12 cellular contexts compared by ENCODE assay signal in genomic region chr6:30763155-30763617, GRCh38. TPM values are rescaled to one million over a fixed set of nuclear protein-coding genes. Genes with fewer than 3 reads are reported as not detected.
DNase-seq lines count a peak whose midpoint lies in the region; ATAC-seq and TF ChIP-seq lines count a peak whose summit lies in the region.
"Had no signal": no experiment of that assay in that cellular context is flagged by ENCODE, and none has a peak within 500 bp of the region (broad histone marks: within the 10 kb centered on the region; RNA-seq: fewer than 3 reads in every experiment).

No MANE protein-coding gene starts in this region.

- H3K27me3 ChIP-seq in heart left ventricle = no peaks in the 10 kb centered on the region
- H3K27me3 ChIP-seq in right atrium auricular region = no peaks in the 10 kb centered on the region
- H3K27me3 ChIP-seq in right lobe of liver = no peaks in the 10 kb centered on the region
- no peaks in the 10 kb centered on the region for H3K27me3 ChIP-seq in thyroid gland
- H3K27me3 ChIP-seq in testis = no peaks in the 10 kb centered on the region
- no peaks in the 10 kb centered on the region for H3K27me3 ChIP-seq in left lung

- H3K27ac Mint-ChIP-seq in activated naive CD8-positive, alpha-beta T cell treated with anti-CD3 and anti-CD28 coated beads, Interleukin-2, amount 10 ng/mL, durations not matched to agents 7 days and 5 days = peak overlapping the region; percentile 87

- peaks cover 44% of the 10 kb centered on the region for H3K4me1 Mint-ChIP-seq in activated naive CD8-positive, alpha-beta T cell treated with anti-CD3 and anti-CD28 coated beads, Interleukin-2, amount 10 ng/mL, durations not matched to agents 7 days and 5 days

- H3K4me3 Mint-ChIP-seq in activated naive CD8-positive, alpha-beta T cell treated with anti-CD3 and anti-CD28 coated beads, Interleukin-2, amount 10 ng/mL, durations not matched to agents 7 days and 5 days = no peak overlapping the region

- H3K36me3 Mint-ChIP-seq in activated naive CD8-positive, alpha-beta T cell treated with anti-CD3 and anti-CD28 coated beads, Interleukin-2, amount 10 ng/mL, durations not matched to agents 7 days and 5 days = peaks cover 15% of the 10 kb centered on the region

- WGBS in heart left ventricle, 4 donors = 89 to 98% (median 95%) methylated on average over 1 of the region's 1 CpG
- 91% methylated on average over 1 of the region's 1 CpG for WGBS in right lobe of liver (ENCODE audit: insufficient coverage, low coverage, low lambda C conversion rate, missing lambda C conversion rate)
- WGBS in thyroid gland, 2 donors = 95 to 98% methylated on average over 1 of the region's 1 CpG
- WGBS in testis, 2 donors = 86 to 94% methylated on average over 1 of the region's 1 CpG

- TF ChIP-seq CTCF in heart left ventricle (IDR thresholded peaks at IDR 0.05) (no peak), right atrium auricular region (IDR thresholded peaks at IDR 0.05) (no peak), right lobe of liver (IDR thresholded peaks at IDR 0.05) (no peak), thyroid gland (IDR thresholded peaks at IDR 0.05) (no peak), testis (IDR thresholded peaks at IDR 0.05) (no peak), left lung (IDR thresholded peaks at IDR 0.05) (no peak)

- H3K36me3 ChIP-seq in heart left ventricle (no peaks in the 10 kb centered on the region), right atrium auricular region (no peaks in the 10 kb centered on the region), right lobe of liver (no peaks in the 10 kb centered on the region), thyroid gland (no peaks in the 10 kb centered on the region), testis (ENCODE audit: low read depth, missing control alignments) (no peaks in the 10 kb centered on the region), left lung (no peaks in the 10 kb centered on the region)

- peak overlapping the region in 10 of 12 donors; percentile 43 to 92 (median 70) for H3K27ac ChIP-seq in heart left ventricle
- H3K27ac ChIP-seq in right atrium auricular region = peak overlapping the region in 1 of 2 donors; percentile 88
- H3K27ac ChIP-seq in right lobe of liver = peak overlapping the region; percentile 68 to 83 (median 73)
- H3K27ac ChIP-seq in thyroid gland = peak overlapping the region; percentile 88 to 90 (median 90)
- no peak overlapping the region for H3K27ac ChIP-seq in testis
- no peak overlapping the region for H3K27ac ChIP-seq in left lung

- POLR2A ChIA-PET in activated naive CD8-positive, alpha-beta T cell treated with anti-CD3 and anti-CD28 coated beads, Interleukin-2, amount 10 ng/mL, durations not matched to agents 7 days and 5 days (lab: Charles Lee) = interaction anchor here (0.6 to 1.0 kb wide), 2 partner anchors 19 to 29 kb away, joined by 3 read pairs; partner anchors contain the start of gene IER3

- H3K4me1 ChIP-seq in heart left ventricle (peaks cover 0 to 59% (median 23%) of the 10 kb centered on the region in 12 donors), right atrium auricular region (peaks cover 0 to 54% of the 10 kb centered on the region in 2 donors), right lobe of liver (peaks cover 0 to 27% (median 12%) of the 10 kb centered on the region in 4 donors), thyroid gland (peaks cover 35 to 81% of the 10 kb centered on the region in 2 donors), testis (peaks cover 4% of the 10 kb centered on the region), left lung (peaks cover 7 to 54% of the 10 kb centered on the region in 2 donors)

- H3K4me3 ChIP-seq in heart left ventricle (no peak overlapping the region), right atrium auricular region (no peak overlapping the region), right lobe of liver (no peak overlapping the region), thyroid gland (replicated peaks in 1 of 3) (no peak overlapping the region), testis (no peak overlapping the region), left lung (no peak overlapping the region)

- intact Hi-C loops in heart left ventricle (cut with DNase I) (no loop called here), right lobe of liver (cut with DNase I) (no loop called here), thyroid gland (cut with DNase I) (no loop called here), testis (cut with DNase I; ENCODE audit: low total_unique reads) (no loop called here), left lung (cut with DNase I) (no loop called here)

- no peak for ATAC-seq in heart left ventricle
- ATAC-seq in activated naive CD8-positive, alpha-beta T cell treated with anti-CD3 and anti-CD28 coated beads, Interleukin-2, amount 10 ng/mL, durations not matched to agents 7 days and 5 days (ENCODE audit: low read depth) = no peak
- ATAC-seq in right lobe of liver = peak in 1 of 4 donors; percentile 1
- ATAC-seq in left lung = no peak
- ATAC-seq in HG02642 (IDR thresholded peaks at IDR 0.05; ENCODE audit: poor library complexity, unreplicated experiment) = no peak

- H3K27me3 Mint-ChIP-seq in activated naive CD8-positive, alpha-beta T cell treated with anti-CD3 and anti-CD28 coated beads, Interleukin-2, amount 10 ng/mL, durations not matched to agents 7 days and 5 days = no peaks in the 10 kb centered on the region

- H3K9me3 Mint-ChIP-seq in activated naive CD8-positive, alpha-beta T cell treated with anti-CD3 and anti-CD28 coated beads, Interleukin-2, amount 10 ng/mL, durations not matched to agents 7 days and 5 days = peaks cover 3% of the 10 kb centered on the region

- no peak for TF ChIP-seq POLR2A in heart left ventricle (IDR thresholded peaks at IDR 0.05)
- no peak for TF ChIP-seq POLR2A in right lobe of liver (IDR thresholded peaks at IDR 0.05)
- TF ChIP-seq POLR2A in thyroid gland (IDR thresholded peaks at IDR 0.05) = no peak
- no peak for TF ChIP-seq POLR2A in testis (IDR thresholded peaks at IDR 0.05)

- H3K9me3 ChIP-seq in heart left ventricle = no peaks in the 10 kb centered on the region
- H3K9me3 ChIP-seq in right atrium auricular region = no peaks in the 10 kb centered on the region
- H3K9me3 ChIP-seq in right lobe of liver = no peaks in the 10 kb centered on the region
- H3K9me3 ChIP-seq in thyroid gland = no peaks in the 10 kb centered on the region
- H3K9me3 ChIP-seq in testis = no peaks in the 10 kb centered on the region
- H3K9me3 ChIP-seq in left lung = no peaks in the 10 kb centered on the region

- no peak for DNase-seq in heart left ventricle
- DNase-seq in right atrium auricular region (ENCODE audit: low spot score) = no peak
- no peak for DNase-seq in activated naive CD8-positive, alpha-beta T cell treated with anti-CD3 and anti-CD28 coated beads, Interleukin-2, amount 10 ng/mL, durations not matched to agents 7 days and 5 days
- no peak for DNase-seq in right lobe of liver
- no peak for DNase-seq in thyroid gland
- DNase-seq in testis = no peak
- DNase-seq in left lung = no peak
- DNase-seq: AML-193; cortex of kidney; NCI-H187; stimulated activated CD4-positive, alpha-beta T cell treated with anti-CD3 and anti-CD28 coated beads, Interleukin-15, amount 100 ng/mL, for 24 hours had no signal

RNA-seq across cellular contexts. Expression of gene IER3, which starts 18.8 kb away (rescaled TPM):
- total RNA-seq in heart left ventricle (100 to 1,000 TPM in 2 of 9 donors, 10 to 100 TPM in 6, 1 to 10 TPM in 1; 8.7 to 127 (median 69.8) TPM), right atrium auricular region (100 to 1,000 TPM in 1 of 2 donors, 10 to 100 TPM in 1; 43.6 to 144 TPM), right lobe of liver (10 to 100 TPM in 3 of 6 experiments, 1 to 10 TPM in 3; 2.8 to 72.3 (median 24.5) TPM), thyroid gland (10 to 100 TPM in 2 of 4 donors, 1 to 10 TPM in 2; 9.3 to 19.1 (median 13.6) TPM), testis (1 to 10 TPM; 1.4 to 7.7 TPM), left lung (10 to 100 TPM; 36.1 to 77.0 TPM)
- polyA plus RNA-seq in heart left ventricle (100 to 1,000 TPM in 1 of 2 donors, 10 to 100 TPM in 1; 33.3 to 119 TPM), testis (ENCODE audit: insufficient read depth, low read depth, low replicate concordance) (11.1 TPM)
- total RNA-seq in activated naive CD8-positive, alpha-beta T cell treated with anti-CD3 and anti-CD28 coated beads, Interleukin-2, amount 10 ng/mL, durations not matched to agents 7 days and 5 days = 10 to 100 TPM; 49.1 to 52.7 TPM

RNA-seq across cellular contexts. Expression of gene FLOT1, which starts 20.7 kb away (rescaled TPM):
- total RNA-seq in heart left ventricle = 100 to 1,000 TPM; 166 to 282 (median 211) TPM
- 100 to 1,000 TPM; 291 to 310 TPM for polyA plus RNA-seq in heart left ventricle
- 100 to 1,000 TPM; 157 to 167 TPM for total RNA-seq in right atrium auricular region
- 100 to 1,000 TPM; 261 to 271 TPM for total RNA-seq in activated naive CD8-positive, alpha-beta T cell treated with anti-CD3 and anti-CD28 coated beads, Interleukin-2, amount 10 ng/mL, durations not matched to agents 7 days and 5 days
- 10 to 100 TPM; 37.1 to 92.2 (median 73.5) TPM for total RNA-seq in right lobe of liver
- total RNA-seq in thyroid gland = 100 to 1,000 TPM; 134 to 160 (median 144) TPM
- 10 to 100 TPM; 84.1 to 88.1 TPM for total RNA-seq in testis
- polyA plus RNA-seq in testis (ENCODE audit: insufficient read depth, low read depth, low replicate concordance) = 169 TPM
- total RNA-seq in left lung = 100 to 1,000 TPM; 148 to 206 TPM

RNA-seq across cellular contexts. Expression of gene TUBB, which starts 43.0 kb away (rescaled TPM):
- 100 to 1,000 TPM; 183 to 474 (median 238) TPM for total RNA-seq in heart left ventricle
- 100 to 1,000 TPM; 195 to 497 TPM for polyA plus RNA-seq in heart left ventricle
- 100 to 1,000 TPM; 121 to 236 TPM for total RNA-seq in right atrium auricular region
- total RNA-seq in activated naive CD8-positive, alpha-beta T cell treated with anti-CD3 and anti-CD28 coated beads, Interleukin-2, amount 10 ng/mL, durations not matched to agents 7 days and 5 days = 1,000 to 10,000 TPM; 1,168 to 1,207 TPM
- total RNA-seq in right lobe of liver = 100 to 1,000 TPM; 150 to 268 (median 241) TPM
- 100 to 1,000 TPM; 162 to 441 (median 269) TPM for total RNA-seq in thyroid gland
- total RNA-seq in testis = 100 to 1,000 TPM; 173 to 252 TPM
- 309 TPM for polyA plus RNA-seq in testis (ENCODE audit: insufficient read depth, low read depth, low replicate concordance)
- total RNA-seq in left lung = 100 to 1,000 TPM; 409 to 602 TPM

RNA-seq across cellular contexts. Expression of gene MDC1, which starts 46.1 kb away (rescaled TPM):
- total RNA-seq in heart left ventricle = 10 to 100 TPM; 10.6 to 25.0 (median 17.5) TPM
- 10 to 100 TPM in 1 of 2 donors, 1 to 10 TPM in 1; 8.6 to 13.9 TPM for polyA plus RNA-seq in heart left ventricle
- 10 to 100 TPM in 1 of 2 donors, 1 to 10 TPM in 1; 6.7 to 12.3 TPM for total RNA-seq in right atrium auricular region
- 10 to 100 TPM; 50.2 to 52.2 TPM for total RNA-seq in activated naive CD8-positive, alpha-beta T cell treated with anti-CD3 and anti-CD28 coated beads, Interleukin-2, amount 10 ng/mL, durations not matched to agents 7 days and 5 days
- 10 to 100 TPM in 4 of 6 experiments, 1 to 10 TPM in 2; 8.8 to 15.5 (median 12.1) TPM for total RNA-seq in right lobe of liver
- 10 to 100 TPM; 15.3 to 27.2 (median 20.2) TPM for total RNA-seq in thyroid gland
- 10 to 100 TPM; 56.6 to 79.3 TPM for total RNA-seq in testis
- 155 TPM for polyA plus RNA-seq in testis (ENCODE audit: insufficient read depth, low read depth, low replicate concordance)
- 10 to 100 TPM; 28.2 to 38.6 TPM for total RNA-seq in left lung

Comparison
In these comparisons a context has a peak if more than half of its experiments do, and no peak if none do; other contexts are left out.
1. H3K27ac ChIP-seq: peak in heart left ventricle (10 of 12), right lobe of liver (3 of 3) and thyroid gland (3 of 3); none in testis (0 of 2) and left lung (0 of 2).